Comparison of ENCODE assay signal across 26 cellular contexts in genomic region chr3:49769926-49770325, GRCh38. TPM values are rescaled to one million over a fixed set of nuclear protein-coding genes. Genes with fewer than 3 reads are reported as not detected.
"Had no signal": no experiment of that assay in that cellular context is flagged by ENCODE, and none has a peak within 500 bp of the region (broad histone marks: within the 10 kb centered on the region; RNA-seq: fewer than 3 reads in every experiment).

No MANE protein-coding gene starts in this region.

- H3K27ac Mint-ChIP-seq: dendritic cell treated with granulocyte-macrophage colony-stimulating factor and Interleukin-4, amounts not matched to agents 40 ng/mL and 50 ng/mL, for 4 days had no signal

- H3K27me3 ChIP-seq: gastroesophageal sphincter, heart left ventricle, left lung, neutrophil, sigmoid colon, spleen, tibial nerve, uterus had no signal

- H3K4me1 ChIP-seq: parathyroid adenoma, uterus had no signal

- DNase-seq: activated CD4-positive, alpha-beta T cell treated with anti-CD3 and anti-CD28 coated beads for 36 hours; activated CD4-positive, alpha-beta T cell treated with anti-CD3 and anti-CD28 coated beads, Interleukin-2, amount 50 U/mL, for 48 hours; activated naive CD4-positive, alpha-beta T cell; effector CD8-positive, alpha-beta T cell; heart left ventricle; kidney; left lung; mucosa of descending colon; naive B cell; sigmoid colon; spleen; stimulated activated CD4-positive, alpha-beta T cell treated with anti-CD3 and anti-CD28 coated beads, Interleukin-4, amount 100 ng/mL, for 4 hours; stimulated activated naive CD4-positive, alpha-beta T cell; substantia nigra; SW 1271; uterus had no signal

- H3K4me3 Mint-ChIP-seq: activated CD4-positive, alpha-beta T cell treated with anti-CD3 and anti-CD28 coated beads for 36 hours; dendritic cell treated with granulocyte-macrophage colony-stimulating factor and Interleukin-4, amounts not matched to agents 40 ng/mL and 50 ng/mL, for 4 days; naive B cell had no signal

- H3K27me3 Mint-ChIP-seq: activated CD4-positive, alpha-beta T cell treated with anti-CD3 and anti-CD28 coated beads for 36 hours; dendritic cell treated with granulocyte-macrophage colony-stimulating factor and Interleukin-4, amounts not matched to agents 40 ng/mL and 50 ng/mL, for 4 days; naive B cell had no signal

- H3K9me3 ChIP-seq: gastroesophageal sphincter, heart left ventricle, left lung, mucosa of descending colon, neutrophil, sigmoid colon, spleen, tibial nerve, uterus had no signal

- H3K36me3 ChIP-seq: uterus had no signal

- H3K9me3 Mint-ChIP-seq: dendritic cell treated with granulocyte-macrophage colony-stimulating factor and Interleukin-4, amounts not matched to agents 40 ng/mL and 50 ng/mL, for 4 days; naive B cell had no signal

- ATAC-seq: esophagus mucosa, gastroesophageal sphincter, heart left ventricle, left lung, mucosa of descending colon had no signal

- H3K27ac ChIP-seq: gastroesophageal sphincter, heart left ventricle, left lung, neutrophil, parathyroid adenoma, sigmoid colon, spleen, tibial nerve, uterus had no signal

- H3K4me3 ChIP-seq: gastroesophageal sphincter, heart left ventricle, left lung, mucosa of descending colon, sigmoid colon, spleen, tibial nerve, uterus had no signal

RNA-seq across cellular contexts. Expression of gene CDHR4, which starts 29.7 kb away (rescaled TPM):
- total RNA-seq: bronchial epithelial cell; cerebellum; esophagus mucosa; heart left ventricle; lung microvascular endothelial cell; spleen; T-helper 2 cell treated with Interferon-gamma antibody and Interleukin-4, amounts not matched to agents 100 ng/mL and 5 ng/mL, for 36 hours had no signal
- polyA plus RNA-seq: heart left ventricle had no signal
